ENCODE assay signal across 1 cellular context in the genomic region with DNA sequence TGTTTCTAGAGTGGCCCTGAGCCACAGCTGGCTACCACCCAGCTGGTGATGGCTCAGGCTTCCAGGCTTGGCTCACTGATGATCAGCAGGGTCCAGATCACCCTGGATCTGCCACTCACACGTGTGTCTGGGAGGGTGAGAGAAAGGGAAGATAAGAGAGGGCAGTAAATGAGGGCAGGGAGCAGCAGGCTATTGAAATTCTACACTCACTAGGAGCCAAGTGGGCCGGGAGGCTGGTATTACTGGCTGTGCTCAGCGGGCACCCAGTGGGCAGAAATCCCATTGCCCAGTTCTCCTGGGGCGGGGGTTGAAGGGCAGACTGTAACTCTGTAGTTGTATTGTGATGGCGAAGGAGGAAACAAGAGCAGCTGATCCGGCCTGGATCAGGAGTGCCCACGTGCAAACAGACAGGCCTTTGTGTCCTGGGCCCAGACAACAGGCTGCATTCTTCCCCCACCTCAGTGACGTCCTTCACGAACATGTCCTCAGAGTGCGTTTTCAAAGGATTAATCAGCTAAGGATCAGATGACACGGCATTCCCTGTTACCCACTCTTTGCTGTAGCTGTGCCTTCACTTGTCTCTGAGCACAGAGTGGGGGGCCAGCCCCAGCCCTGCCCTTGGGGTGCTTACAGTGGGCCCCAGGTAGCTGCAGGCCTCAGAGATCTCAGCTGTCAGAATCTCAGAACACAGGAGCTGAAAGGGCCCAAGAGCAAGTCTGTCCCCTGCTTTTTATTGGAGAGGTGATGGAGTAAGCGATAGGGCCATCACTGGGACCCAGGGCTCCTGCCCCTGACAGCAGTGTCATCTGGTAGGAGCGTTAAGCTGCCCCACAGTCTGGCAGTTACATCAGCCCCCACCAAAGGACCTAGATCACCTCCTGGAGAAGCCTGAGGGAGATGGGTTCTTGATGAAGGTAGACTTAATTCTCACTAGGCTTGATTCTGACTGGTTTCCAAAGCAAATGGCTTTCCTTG.
TF ChIP-seq lines count a peak whose summit lies in the region.

No MANE protein-coding gene starts in this region.

TF ChIP-seq in HepG2, 621 proteins besides CTCF, POLR2A, EP300 and RAD21 (continued from another document):
- TF ChIP-seq ZXDC (CRISPR knock-in tag; IDR thresholded peaks at IDR 0.05) (no peak), XRCC5 (optimal IDR thresholded peaks at IDR 0.05; ENCODE audit: low read length) (no peak), SNAPC4 (CRISPR knock-in tag; IDR thresholded peaks at IDR 0.05) (no peak), ARNT2 (CRISPR knock-in tag; IDR thresholded peaks at IDR 0.05; ENCODE audit: low read depth) (peak; percentile 79; the same call in 1 of the 2 replicates), SNAI1 (CRISPR knock-in tag; IDR thresholded peaks at IDR 0.05; ENCODE audit: borderline replicate concordance) (no peak), ZKSCAN5 (CRISPR knock-in tag; IDR thresholded peaks at IDR 0.05) (no peak), SOX6 (IDR thresholded peaks at IDR 0.05) (no peak), SOX6 (CRISPR knock-in tag; IDR thresholded peaks at IDR 0.05) (peak; percentile 91), ARNT (IDR thresholded peaks at IDR 0.05) (no peak), CENPX (CRISPR knock-in tag; IDR thresholded peaks at IDR 0.05) (no peak), HOXA9 (CRISPR knock-in tag; IDR thresholded peaks at IDR 0.05; ENCODE audit: borderline replicate concordance) (no peak), ATF5 (CRISPR knock-in tag; IDR thresholded peaks at IDR 0.05; ENCODE audit: low read depth) (no peak), TBL1XR1 (IDR thresholded peaks at IDR 0.05; ENCODE audit: borderline replicate concordance, low read length, partially characterized antibody) (no peak), ZNF138 (CRISPR knock-in tag; IDR thresholded peaks at IDR 0.05; ENCODE audit: low read depth) (no peak), ZBTB1 (CRISPR knock-in tag; IDR thresholded peaks at IDR 0.05; ENCODE audit: borderline replicate concordance) (no peak), ZNF263 (CRISPR knock-in tag; IDR thresholded peaks at IDR 0.05) (no peak), ZNF264 (CRISPR knock-in tag; IDR thresholded peaks at IDR 0.05) (no peak), MIER3 (CRISPR knock-in tag; IDR thresholded peaks at IDR 0.05; ENCODE audit: borderline replicate concordance) (no peak), ELF1 (CRISPR knock-in tag; IDR thresholded peaks at IDR 0.05) (no peak), ZNF331 (CRISPR knock-in tag; IDR thresholded peaks at IDR 0.05) (no peak; the same call in 1 of the 2 replicates), KLF13 (CRISPR knock-in tag; IDR thresholded peaks at IDR 0.05) (no peak), ZNF737 (CRISPR knock-in tag; IDR thresholded peaks at IDR 0.05; ENCODE audit: borderline replicate concordance) (no peak), SP140L (CRISPR knock-in tag; IDR thresholded peaks at IDR 0.05; ENCODE audit: borderline replicate concordance) (no peak), ZNF326 (CRISPR knock-in tag; IDR thresholded peaks at IDR 0.05; ENCODE audit: borderline replicate concordance) (no peak), GMEB2 (CRISPR knock-in tag; IDR thresholded peaks at IDR 0.05; ENCODE audit: low read depth) (no peak), ZNF703 (CRISPR knock-in tag; IDR thresholded peaks at IDR 0.05; ENCODE audit: borderline replicate concordance) (0 out of 2 replicates have a peak, but pooled peaks have one; percentile 34), MTA1 (CRISPR knock-in tag; IDR thresholded peaks at IDR 0.05; ENCODE audit: borderline replicate concordance) (no peak), FIP1L1 (IDR thresholded peaks at IDR 0.05; ENCODE audit: borderline replicate concordance, insufficient read depth, low read depth, low read length) (no peak), ZNF891 (CRISPR knock-in tag; IDR thresholded peaks at IDR 0.05) (0 out of 2 replicates have a peak, but pooled peaks have one; percentile 48), RAD51 (IDR thresholded peaks at IDR 0.05; ENCODE audit: borderline replicate concordance) (no peak), ZNF552 (CRISPR knock-in tag; IDR thresholded peaks at IDR 0.05; ENCODE audit: borderline replicate concordance) (no peak), ZSCAN25 (CRISPR knock-in tag; IDR thresholded peaks at IDR 0.05) (no peak), ZNF430 (CRISPR knock-in tag; IDR thresholded peaks at IDR 0.05) (no peak), FOXK1 (CRISPR knock-in tag; IDR thresholded peaks at IDR 0.05; ENCODE audit: borderline replicate concordance, low read depth) (peak; percentile 69; the same call in 1 of the 2 replicates), ZC3H13 (CRISPR knock-in tag; IDR thresholded peaks at IDR 0.05) (no peak), ZNF354B (CRISPR knock-in tag; IDR thresholded peaks at IDR 0.05) (no peak), PHF8 (CRISPR knock-in tag; IDR thresholded peaks at IDR 0.05) (peak; percentile 23; the same call in 1 of the 2 replicates), HNF4G (IDR thresholded peaks at IDR 0.05; ENCODE audit: borderline replicate concordance, low read depth, low read length) (no peak), HNF4G (CRISPR knock-in tag; IDR thresholded peaks at IDR 0.05; ENCODE audit: borderline replicate concordance, low read depth) (no peak), ZUFSP (CRISPR knock-in tag; IDR thresholded peaks at IDR 0.05; ENCODE audit: borderline replicate concordance) (no peak), DRAP1 (CRISPR knock-in tag; IDR thresholded peaks at IDR 0.05) (no peak; the same call in 1 of the 2 replicates), ZNF616 (CRISPR knock-in tag; IDR thresholded peaks at IDR 0.05; ENCODE audit: low read depth) (no peak)
- TF ChIP-seq, protein P1, sequence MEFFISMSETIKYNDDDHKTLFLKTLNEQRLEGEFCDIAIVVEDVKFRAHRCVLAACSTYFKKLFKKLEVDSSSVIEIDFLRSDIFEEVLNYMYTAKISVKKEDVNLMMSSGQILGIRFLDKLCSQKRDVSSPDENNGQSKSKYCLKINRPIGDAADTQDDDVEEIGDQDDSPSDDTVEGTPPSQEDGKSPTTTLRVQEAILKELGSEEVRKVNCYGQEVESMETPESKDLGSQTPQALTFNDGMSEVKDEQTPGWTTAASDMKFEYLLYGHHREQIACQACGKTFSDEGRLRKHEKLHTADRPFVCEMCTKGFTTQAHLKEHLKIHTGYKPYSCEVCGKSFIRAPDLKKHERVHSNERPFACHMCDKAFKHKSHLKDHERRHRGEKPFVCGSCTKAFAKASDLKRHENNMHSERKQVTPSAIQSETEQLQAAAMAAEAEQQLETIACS (CRISPR knock-in tag; IDR thresholded peaks at IDR 0.05), result no peak
- TF ChIP-seq, protein P2, sequence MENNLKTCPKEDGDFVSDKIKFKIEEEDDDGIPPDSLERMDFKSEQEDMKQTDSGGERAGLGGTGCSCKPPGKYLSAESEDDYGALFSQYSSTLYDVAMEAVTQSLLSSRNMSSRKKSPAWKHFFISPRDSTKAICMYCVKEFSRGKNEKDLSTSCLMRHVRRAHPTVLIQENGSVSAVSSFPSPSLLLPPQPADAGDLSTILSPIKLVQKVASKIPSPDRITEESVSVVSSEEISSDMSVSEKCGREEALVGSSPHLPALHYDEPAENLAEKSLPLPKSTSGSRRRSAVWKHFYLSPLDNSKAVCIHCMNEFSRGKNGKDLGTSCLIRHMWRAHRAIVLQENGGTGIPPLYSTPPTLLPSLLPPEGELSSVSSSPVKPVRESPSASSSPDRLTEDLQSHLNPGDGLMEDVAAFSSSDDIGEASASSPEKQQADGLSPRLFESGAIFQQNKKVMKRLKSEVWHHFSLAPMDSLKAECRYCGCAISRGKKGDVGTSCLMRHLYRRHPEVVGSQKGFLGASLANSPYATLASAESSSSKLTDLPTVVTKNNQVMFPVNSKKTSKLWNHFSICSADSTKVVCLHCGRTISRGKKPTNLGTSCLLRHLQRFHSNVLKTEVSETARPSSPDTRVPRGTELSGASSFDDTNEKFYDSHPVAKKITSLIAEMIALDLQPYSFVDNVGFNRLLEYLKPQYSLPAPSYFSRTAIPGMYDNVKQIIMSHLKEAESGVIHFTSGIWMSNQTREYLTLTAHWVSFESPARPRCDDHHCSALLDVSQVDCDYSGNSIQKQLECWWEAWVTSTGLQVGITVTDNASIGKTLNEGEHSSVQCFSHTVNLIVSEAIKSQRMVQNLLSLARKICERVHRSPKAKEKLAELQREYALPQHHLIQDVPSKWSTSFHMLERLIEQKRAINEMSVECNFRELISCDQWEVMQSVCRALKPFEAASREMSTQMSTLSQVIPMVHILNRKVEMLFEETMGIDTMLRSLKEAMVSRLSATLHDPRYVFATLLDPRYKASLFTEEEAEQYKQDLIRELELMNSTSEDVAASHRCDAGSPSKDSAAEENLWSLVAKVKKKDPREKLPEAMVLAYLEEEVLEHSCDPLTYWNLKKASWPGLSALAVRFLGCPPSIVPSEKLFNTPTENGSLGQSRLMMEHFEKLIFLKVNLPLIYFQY (CRISPR knock-in tag; IDR thresholded peaks at IDR 0.05; ENCODE audit: borderline replicate concordance), result 0 out of 2 replicates have a peak, but pooled peaks have one; percentile 29
